In the genomic region with DNA sequence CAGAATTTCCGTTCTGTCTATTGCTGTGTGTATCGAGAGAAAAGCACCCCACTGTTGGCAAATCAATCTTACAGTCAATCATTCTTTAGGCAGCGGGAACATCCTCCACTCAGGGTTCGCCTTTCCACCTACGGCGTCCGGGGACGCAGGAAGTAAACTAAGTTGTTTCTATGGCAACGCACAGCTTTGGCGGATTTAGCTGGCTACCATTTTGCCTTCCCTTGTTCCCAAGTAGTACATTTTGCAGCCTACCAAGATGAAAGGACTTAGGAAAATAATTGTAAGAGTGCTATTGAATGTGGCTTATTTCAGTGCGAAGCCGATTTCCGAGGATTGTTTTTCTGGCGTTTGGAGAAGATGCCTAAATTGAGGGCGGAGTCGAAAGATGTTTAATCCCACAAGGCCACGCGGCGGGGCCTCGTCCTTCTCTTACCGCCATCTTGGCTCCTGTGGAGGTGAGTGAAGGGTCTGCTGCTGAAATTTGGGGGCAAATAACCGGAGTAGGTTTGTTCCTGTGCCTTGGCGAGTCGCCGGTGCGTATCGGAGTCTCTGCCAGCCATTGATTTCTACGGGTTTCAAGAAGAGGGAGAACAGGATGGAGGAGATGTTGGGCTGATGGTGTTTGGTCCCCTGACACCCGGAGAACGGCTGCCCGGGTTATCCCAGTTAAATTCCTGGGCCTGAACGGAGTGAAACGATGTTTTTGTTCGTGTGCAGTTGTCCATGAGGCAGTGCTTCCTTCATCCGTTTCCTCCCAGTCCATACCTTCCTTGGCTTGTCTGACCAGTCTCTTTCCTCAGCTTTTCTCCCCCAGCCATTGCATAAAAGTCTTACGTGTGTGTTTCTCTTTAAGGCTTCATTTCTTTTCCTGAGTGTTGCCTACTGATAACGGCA, we compare ENCODE assay signal across 8 cellular contexts. TPM values are rescaled to one million over a fixed set of nuclear protein-coding genes. Genes with fewer than 3 reads are reported as not detected.
DNase-seq lines count a peak whose midpoint lies in the region; ATAC-seq and TF ChIP-seq lines count a peak whose summit lies in the region.

RPL35A (plus strand) TSS at position 424 of the 894 bp plus-strand sequence. CDS start 778 bp downstream, outside the sequence.

- ATAC-seq in GM21529 (IDR thresholded peaks at IDR 0.05; ENCODE audit: unreplicated experiment) (peak; percentile 91), mucosa of descending colon (peak; percentile 95)

- DNase-seq in DMS 273 treated with DMSO at 0.1 percent for 48 hours (lab: John Stamatoyannopoulos, UW) (peak; percentile 99), OCI-M2 (lab: John Stamatoyannopoulos, UW; ENCODE audit: unreplicated experiment) (peak; percentile 72), activated T-cell treated with anti-CD3 and anti-CD28 coated beads for 4 hours (peak; percentile 82), epithelial cell of prostate (ENCODE audit: low read depth, low spot score) (peak; percentile 64), mucosa of descending colon (peak; percentile 86 to 92 (median 90))
- DNase-seq in stimulated activated CD8-positive, alpha-beta memory T cell treated with anti-CD3 and anti-CD28 coated beads, Interleukin-4, amount 100 ng/mL, for 24 hours (ENCODE audit: low read depth): peak; percentile 62

- peak within 1 kb of the TSS; percentile 45 for H3K4me3 ChIP-seq in mucosa of descending colon

- peaks cover 6% of the 10 kb centered on the region for H3K36me3 Mint-ChIP-seq in IgD-negative memory B cell

- H3K9me3 Mint-ChIP-seq in IgD-negative memory B cell: no peaks in the 10 kb centered on the region

- H3K9me3 ChIP-seq in mucosa of descending colon: no peaks in the 10 kb centered on the region

- peaks cover 19 to 27% (median 26%) of the 10 kb centered on the region in 3 donors for H3K4me1 Mint-ChIP-seq in IgD-negative memory B cell

- peak within 1 kb of the TSS; percentile 99 to 100 (median 100) for H3K27ac Mint-ChIP-seq in IgD-negative memory B cell

- intact Hi-C loops in mucosa of descending colon (cut with DNase I, micrococcal nuclease): no loop called here

- H3K27me3 Mint-ChIP-seq in IgD-negative memory B cell: no peaks in the 10 kb centered on the region

- peaks cover 27% of the 10 kb centered on the region for H3K4me1 ChIP-seq in mucosa of descending colon (ENCODE audit: low read depth)

- TF ChIP-seq CTCF in mucosa of descending colon (IDR thresholded peaks at IDR 0.05): no peak

- H3K27ac ChIP-seq in epithelial cell of prostate: peak within 1 kb of the TSS; percentile 85

- H3K4me3 Mint-ChIP-seq in IgD-negative memory B cell: peak within 1 kb of the TSS; percentile 96 to 99 (median 97)

- peaks cover 15% of the 10 kb centered on the region for H3K36me3 ChIP-seq in mucosa of descending colon (ENCODE audit: low read depth)

RNA-seq across cellular contexts. Expression of gene RPL35A, which starts in this region (rescaled TPM):
- 1,996 TPM for polyA plus RNA-seq in IgD-negative memory B cell
- total RNA-seq in mucosa of descending colon: 100 to 1,000 TPM; 606 to 700 (median 621) TPM

Comparison
In these comparisons a context has a peak if more than half of its experiments do, and no peak if none do; other contexts are left out.
1. Peak in every context shown above with its lines: DNase-seq, ATAC-seq, H3K4me3 ChIP-seq and H3K27ac ChIP-seq.